8 cellular contexts compared by ENCODE assay signal in the genomic region with DNA sequence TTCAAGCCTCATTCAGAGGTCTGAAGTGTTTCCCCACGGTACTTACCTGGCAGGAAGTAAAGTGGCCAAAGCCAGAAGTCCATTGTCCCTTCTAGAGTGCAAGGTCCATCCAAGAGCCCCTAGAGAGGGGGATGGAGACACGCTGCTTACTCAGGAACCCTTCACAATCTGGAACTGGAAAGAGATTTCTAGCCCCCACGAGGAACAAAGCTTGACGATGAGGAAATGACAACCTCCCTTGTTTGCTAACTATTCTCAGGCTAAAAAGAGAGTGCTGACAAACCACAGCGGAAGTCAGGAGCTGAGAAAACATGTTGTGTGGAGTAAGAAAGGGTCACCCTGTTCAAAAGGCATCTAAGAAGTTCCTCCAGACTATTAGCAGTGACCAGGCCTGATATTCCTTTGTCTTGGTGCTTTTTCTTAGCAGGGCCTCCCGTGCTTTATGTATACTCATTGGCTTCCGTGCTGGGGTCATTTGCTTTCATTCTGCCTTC. TPM values are rescaled to one million over a fixed set of nuclear protein-coding genes. Genes with fewer than 3 reads are reported as not detected.
A peak's percentile ranks its signal among the peaks of the same experiment; 100 is the strongest.
DNase-seq lines count a peak whose midpoint lies in the region; ATAC-seq lines count a peak whose summit lies in the region.

A gene with protein sequence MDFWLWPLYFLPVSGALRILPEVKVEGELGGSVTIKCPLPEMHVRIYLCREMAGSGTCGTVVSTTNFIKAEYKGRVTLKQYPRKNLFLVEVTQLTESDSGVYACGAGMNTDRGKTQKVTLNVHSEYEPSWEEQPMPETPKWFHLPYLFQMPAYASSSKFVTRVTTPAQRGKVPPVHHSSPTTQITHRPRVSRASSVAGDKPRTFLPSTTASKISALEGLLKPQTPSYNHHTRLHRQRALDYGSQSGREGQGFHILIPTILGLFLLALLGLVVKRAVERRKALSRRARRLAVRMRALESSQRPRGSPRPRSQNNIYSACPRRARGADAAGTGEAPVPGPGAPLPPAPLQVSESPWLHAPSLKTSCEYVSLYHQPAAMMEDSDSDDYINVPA (minus strand): TSS at position 170 of the 494 bp plus-strand sequence. CDS start 87 bp downstream, at position 83.

- H2BK5ac ChIP-seq in mesendoderm (ENCODE audit: low read length) (no peak within 1 kb of the TSS), trophoblast cell (ENCODE audit: low read depth, low read length, poor library complexity) (no peak within 1 kb of the TSS)

- H4K8ac ChIP-seq in mesendoderm (ENCODE audit: low read depth, low read length): no peak within 1 kb of the TSS
- H4K8ac ChIP-seq in trophoblast cell (ENCODE audit: low read depth, low read length): no peak within 1 kb of the TSS

- H3K4me2 ChIP-seq in mesendoderm (ENCODE audit: low read length) (no peak within 1 kb of the TSS), trophoblast cell (ENCODE audit: low read length) (no peak within 1 kb of the TSS)

- H3K27ac ChIP-seq in mesendoderm (ENCODE audit: low read depth, low read length): no peak within 1 kb of the TSS
- no peak within 1 kb of the TSS for H3K27ac ChIP-seq in trophoblast cell (ENCODE audit: low read depth, low read length)

- DNase-seq in DMS53 treated with DMSO at 0.1 percent for 48 hours (lab: John Stamatoyannopoulos, UW; ENCODE audit: unreplicated experiment) (peak; percentile 73), UCSD-AML1 (lab: John Stamatoyannopoulos, UW; ENCODE audit: unreplicated experiment) (peak; percentile 42), mesendoderm (no peak), trophoblast cell (no peak)
- DNase-seq in stimulated activated CD4-positive, alpha-beta T cell treated with anti-CD3 and anti-CD28 coated beads, Interleukin-2, amount 100 ng/mL, for 48 hours: no peak
- DNase-seq in stimulated activated CD4-positive, alpha-beta T cell treated with anti-CD3 and anti-CD28 coated beads, Interleukin-1b, Interleukin-23, amount 100 ng/mL, for 48 hours: no peak

- H3K36me3 ChIP-seq in mesendoderm (ENCODE audit: control insufficient read depth, insufficient read depth, low read length): no peaks in the 10 kb centered on the region
- H3K36me3 ChIP-seq in trophoblast cell (ENCODE audit: control insufficient read depth in 1 of 2, insufficient read depth in 2 of 2, low read length in 2 of 2): no peaks in the 10 kb centered on the region

- peaks cover 10% of the 10 kb centered on the region for H3K9me3 ChIP-seq in trophoblast cell (ENCODE audit: insufficient read depth, low read depth, low read length)

- no peak within 1 kb of the TSS for H2BK15ac ChIP-seq in mesendoderm (replicated peaks; ENCODE audit: low read depth)

- no peak within 1 kb of the TSS for H2BK120ac ChIP-seq in mesendoderm (ENCODE audit: low read depth, low read length)
- H2BK120ac ChIP-seq in trophoblast cell (ENCODE audit: insufficient read depth, low read length, poor library complexity): no peak within 1 kb of the TSS

- H3K79me1 ChIP-seq in mesendoderm (ENCODE audit: low read length) (no peaks in the 10 kb centered on the region), trophoblast cell (ENCODE audit: low read length) (no peaks in the 10 kb centered on the region)

- H3K23ac ChIP-seq in mesendoderm (ENCODE audit: low read length) (no peak within 1 kb of the TSS), trophoblast cell (ENCODE audit: low read length) (no peak within 1 kb of the TSS)

- no CpG with 5 or more reads among the region's 7 CpGs for WGBS in mesendoderm (ENCODE audit: extremely low coverage, insufficient coverage, low lambda C conversion rate)
- no CpG with 5 or more reads among the region's 7 CpGs for WGBS in trophoblast cell (ENCODE audit: extremely low coverage, insufficient coverage, insufficient read length)

- peak; percentile 23 for ATAC-seq in GM21786 (IDR thresholded peaks at IDR 0.05; ENCODE audit: unreplicated experiment)
- ATAC-seq in HG03196 (IDR thresholded peaks at IDR 0.05; ENCODE audit: unreplicated experiment): no peak

- H3K27me3 ChIP-seq in mesendoderm (ENCODE audit: insufficient read depth, low read length, poor library complexity) (no peaks in the 10 kb centered on the region), trophoblast cell (ENCODE audit: insufficient read depth, low read length) (no peaks in the 10 kb centered on the region)

- H3K4me3 ChIP-seq in mesendoderm (ENCODE audit: low read length) (no peak within 1 kb of the TSS), trophoblast cell (ENCODE audit: low read depth, low read length) (no peak within 1 kb of the TSS)

- H4K12ac ChIP-seq in trophoblast cell (ENCODE audit: low read depth, low read length): no peak within 1 kb of the TSS

- H3K9ac ChIP-seq in mesendoderm (ENCODE audit: low read length) (no peak within 1 kb of the TSS), trophoblast cell (ENCODE audit: low read length) (no peak within 1 kb of the TSS)

- H3K79me2 ChIP-seq in mesendoderm (ENCODE audit: control insufficient read depth, insufficient read depth, low read length): no peaks in the 10 kb centered on the region
- H3K79me2 ChIP-seq in trophoblast cell (ENCODE audit: control insufficient read depth, insufficient read depth, low read length, poor library complexity): no peaks in the 10 kb centered on the region

- no peak within 1 kb of the TSS for H3K56ac ChIP-seq in mesendoderm (ENCODE audit: low read length)

- H3K4me1 ChIP-seq in mesendoderm (ENCODE audit: control insufficient read depth, low read depth, low read length): no peaks in the 10 kb centered on the region
- no peaks in the 10 kb centered on the region for H3K4me1 ChIP-seq in trophoblast cell (ENCODE audit: control insufficient read depth in 1 of 2, insufficient read depth in 2 of 2, low read length in 2 of 2)

- no peak within 1 kb of the TSS for H2BK12ac ChIP-seq in trophoblast cell (ENCODE audit: low read length)

- no peak within 1 kb of the TSS for H2AFZ ChIP-seq in trophoblast cell (ENCODE audit: insufficient read depth, low read length, poor library complexity)

- H2AK5ac ChIP-seq in mesendoderm (ENCODE audit: low read length): no peak within 1 kb of the TSS
- H2AK5ac ChIP-seq in trophoblast cell (ENCODE audit: low read length): no peak within 1 kb of the TSS

- H3K4ac ChIP-seq in mesendoderm (ENCODE audit: low read depth, low read length): no peak within 1 kb of the TSS
- no peak within 1 kb of the TSS for H3K4ac ChIP-seq in trophoblast cell (ENCODE audit: low read depth, low read length)

- H3K18ac ChIP-seq in mesendoderm (ENCODE audit: low read length) (no peak within 1 kb of the TSS), trophoblast cell (ENCODE audit: low read length) (no peak within 1 kb of the TSS)

- H4K91ac ChIP-seq in trophoblast cell (ENCODE audit: low read depth, low read length): no peak within 1 kb of the TSS

- no peak within 1 kb of the TSS for H3K14ac ChIP-seq in trophoblast cell (ENCODE audit: low read length)

- H4K5ac ChIP-seq in mesendoderm (ENCODE audit: low read length): peak within 1 kb of the TSS; percentile 24

RNA-seq across cellular contexts. Expression of the gene that starts here (rescaled TPM):
- 0.42 TPM for polyA plus RNA-seq in mesendoderm (2013, experiment 1 of 2)
- 0.24 TPM for polyA plus RNA-seq in mesendoderm (2013, experiment 2 of 2)
- polyA plus RNA-seq in trophoblast cell (2013): 0.07 and 0.19 TPM in 2 replicates

Comparison
In these comparisons a context has a peak if more than half of its experiments do, and no peak if none do; other contexts are left out.
1. DNase-seq: peak in DMS53 treated with DMSO at 0.1 percent for 48 hours (single experiment) and UCSD-AML1 (single experiment); none in mesendoderm (single experiment), trophoblast cell (0 of 2), stimulated activated CD4-positive, alpha-beta T cell treated with anti-CD3 and anti-CD28 coated beads, Interleukin-2, amount 100 ng/mL, for 48 hours (0 of 2) and stimulated activated CD4-positive, alpha-beta T cell treated with anti-CD3 and anti-CD28 coated beads, Interleukin-1b, Interleukin-23, amount 100 ng/mL, for 48 hours (single experiment).